In genomic region chr7:115805458-115805857, GRCh38 we compare ENCODE assay signal across 26 cellular contexts.
DNase-seq lines count a peak whose midpoint lies in the region; ATAC-seq and TF ChIP-seq lines count a peak whose summit lies in the region.
"Had no signal": no experiment of that assay in that cellular context is flagged by ENCODE, and none has a peak within 500 bp of the region (broad histone marks: within the 10 kb centered on the region; RNA-seq: fewer than 3 reads in every experiment).

No MANE protein-coding gene starts in this region.

- no peak overlapping the region for H4K8ac ChIP-seq in mesendoderm (ENCODE audit: low read depth, low read length)

- no peak overlapping the region for H3K27ac ChIP-seq in mesendoderm (ENCODE audit: low read depth, low read length)
- H3K27ac ChIP-seq: left lung, neutrophil, right lobe of liver, suprapubic skin, upper lobe of right lung had no signal

- H3K56ac ChIP-seq in mesendoderm (ENCODE audit: low read length) = no peak overlapping the region

- TF ChIP-seq CTCF in astrocyte of the spinal cord (IDR thresholded peaks at IDR 0.05; ENCODE audit: low read depth, low read length) = no peak
- TF ChIP-seq CTCF in WTC11 (IDR thresholded peaks at IDR 0.05) = no peak

- H3K9me3 Mint-ChIP-seq in WTC11 = no peaks in the 10 kb centered on the region
- H3K9me3 Mint-ChIP-seq: activated naive CD4-positive, alpha-beta T cell treated with anti-CD3 and anti-CD28 coated beads, Interleukin-2, amount 10 ng/mL, durations not matched to agents 7 days and 5 days; CD14-positive monocyte; dendritic cell treated with granulocyte-macrophage colony-stimulating factor and Interleukin-4, amounts not matched to agents 40 ng/mL and 50 ng/mL, for 4 days; naive B cell; stimulated activated naive B cell treated with anti-CD40 and anti-IgM and Interleukin-4, amounts not matched to agents 10 μg/mL and 1 μg/mL and 100 μg/mL, for 72 hours had no signal

- H3K4me1 Mint-ChIP-seq in WTC11 = peaks cover 21% of the 10 kb centered on the region
- H3K4me1 Mint-ChIP-seq: activated naive CD4-positive, alpha-beta T cell treated with anti-CD3 and anti-CD28 coated beads, Interleukin-2, amount 10 ng/mL, durations not matched to agents 7 days and 5 days; CD14-positive monocyte; naive B cell; stimulated activated naive B cell treated with anti-CD40 and anti-IgM and Interleukin-4, amounts not matched to agents 10 μg/mL and 1 μg/mL and 100 μg/mL, for 72 hours had no signal

- no peaks in the 10 kb centered on the region for H3K4me1 ChIP-seq in mesendoderm (ENCODE audit: control insufficient read depth, low read depth, low read length)
- H3K4me1 ChIP-seq: left lung, right lobe of liver, suprapubic skin, upper lobe of right lung had no signal

- H3K4me2 ChIP-seq in mesendoderm (ENCODE audit: low read length) = no peak overlapping the region

- no CpG with 5 or more reads among the region's 8 CpGs for WGBS in mesendoderm (ENCODE audit: extremely low coverage, insufficient coverage, low lambda C conversion rate)

- no peak overlapping the region for H3K4me3 ChIP-seq in astrocyte of the spinal cord (ENCODE audit: low read depth, low read length)
- no peak overlapping the region for H3K4me3 ChIP-seq in mesendoderm (ENCODE audit: low read length)
- H3K4me3 ChIP-seq: left lung, right lobe of liver, suprapubic skin, upper lobe of right lung had no signal

- in situ Hi-C loops in astrocyte of the spinal cord (cut with HindIII; ENCODE audit: low sequenced_read_pairs) = no loop called here

- H2AK5ac ChIP-seq in mesendoderm (ENCODE audit: low read length) = no peak overlapping the region

- H3K4me3 Mint-ChIP-seq in WTC11 = no peak overlapping the region
- H3K4me3 Mint-ChIP-seq: activated naive CD4-positive, alpha-beta T cell treated with anti-CD3 and anti-CD28 coated beads, Interleukin-2, amount 10 ng/mL, durations not matched to agents 7 days and 5 days; CD14-positive monocyte; dendritic cell treated with granulocyte-macrophage colony-stimulating factor and Interleukin-4, amounts not matched to agents 40 ng/mL and 50 ng/mL, for 4 days; naive B cell; stimulated activated naive B cell treated with anti-CD40 and anti-IgM and Interleukin-4, amounts not matched to agents 10 μg/mL and 1 μg/mL and 100 μg/mL, for 72 hours had no signal

- DNase-seq in HEK293T (ENCODE audit: extremely low spot score) = no peak
- peak; percentile 89 for DNase-seq in NCI-H345 (lab: John Stamatoyannopoulos, UW)
- peak; percentile 50 for DNase-seq in astrocyte of the spinal cord (ENCODE audit: low read depth, low spot score)
- peak; percentile 17 for DNase-seq in myocyte (ENCODE audit: low read depth)
- no peak for DNase-seq in mesendoderm
- DNase-seq in AG20443 (ENCODE audit: low spot score) = no peak
- DNase-seq in WTC11 (ENCODE audit: low spot score) = no peak
- DNase-seq: activated CD4-positive, alpha-beta T cell treated with anti-CD3 and anti-CD28 coated beads, Interleukin-2, amount 50 U/mL, for 4 hours; activated CD4-positive, CD25-positive, alpha-beta regulatory T cell; activated naive CD4-positive, alpha-beta T cell treated with anti-CD3 and anti-CD28 coated beads, Interleukin-2, amount 10 ng/mL, durations not matched to agents 7 days and 5 days; central memory CD4-positive, alpha-beta T cell; left lung; naive B cell; NCI-H2029; NCI-H510A; right lobe of liver; stimulated activated naive B cell treated with anti-CD40 and anti-IgM and Interleukin-4, amounts not matched to agents 10 μg/mL and 1 μg/mL and 100 μg/mL, for 72 hours; upper lobe of right lung had no signal

- no peak overlapping the region for H2BK120ac ChIP-seq in mesendoderm (ENCODE audit: low read depth, low read length)

- no peak overlapping the region for H2BK15ac ChIP-seq in mesendoderm (replicated peaks; ENCODE audit: low read depth)

- no peak overlapping the region for H3K9ac ChIP-seq in mesendoderm (ENCODE audit: low read length)

- no peak overlapping the region for H2BK5ac ChIP-seq in mesendoderm (ENCODE audit: low read length)

- no peak overlapping the region for H3K4ac ChIP-seq in mesendoderm (ENCODE audit: low read depth, low read length)

- CTCF ChIA-PET in HEK293T (lab: Yijun Ruan, JAX) = no interaction called here
- CTCF ChIA-PET in WTC11 (lab: Charles Lee) = no interaction called here

- no peaks in the 10 kb centered on the region; the same call in 1 of the 2 replicates for H3K27me3 Mint-ChIP-seq in WTC11 (ENCODE audit: low read depth)
- H3K27me3 Mint-ChIP-seq: activated naive CD4-positive, alpha-beta T cell treated with anti-CD3 and anti-CD28 coated beads, Interleukin-2, amount 10 ng/mL, durations not matched to agents 7 days and 5 days; dendritic cell treated with granulocyte-macrophage colony-stimulating factor and Interleukin-4, amounts not matched to agents 40 ng/mL and 50 ng/mL, for 4 days; progenitor cell of endocrine pancreas; stimulated activated naive B cell treated with anti-CD40 and anti-IgM and Interleukin-4, amounts not matched to agents 10 μg/mL and 1 μg/mL and 100 μg/mL, for 72 hours had no signal

- POLR2A ChIA-PET in HEK293T (lab: Yijun Ruan, JAX) = no interaction called here
- POLR2A ChIA-PET in WTC11 (lab: Charles Lee) = no interaction called here

- H3K18ac ChIP-seq in mesendoderm (ENCODE audit: low read length) = no peak overlapping the region

- H4K5ac ChIP-seq in mesendoderm (ENCODE audit: low read length) = no peak overlapping the region

- no peak for ATAC-seq in GM21526 (IDR thresholded peaks at IDR 0.05; ENCODE audit: low FRiP score, unreplicated experiment)
- ATAC-seq in WTC11 = no peak
- ATAC-seq: HepG2; left lung; Panc1; right lobe of liver; stimulated activated naive B cell treated with anti-CD40 and anti-IgM and Interleukin-4, amounts not matched to agents 10 μg/mL and 1 μg/mL and 100 μg/mL, for 72 hours; upper lobe of right lung had no signal

- no peak overlapping the region; the same call in 1 of the 2 replicates for H3K27ac Mint-ChIP-seq in WTC11
- H3K27ac Mint-ChIP-seq: activated naive CD4-positive, alpha-beta T cell treated with anti-CD3 and anti-CD28 coated beads, Interleukin-2, amount 10 ng/mL, durations not matched to agents 7 days and 5 days; CD14-positive monocyte; dendritic cell treated with granulocyte-macrophage colony-stimulating factor and Interleukin-4, amounts not matched to agents 40 ng/mL and 50 ng/mL, for 4 days; naive B cell; progenitor cell of endocrine pancreas; stimulated activated naive B cell treated with anti-CD40 and anti-IgM and Interleukin-4, amounts not matched to agents 10 μg/mL and 1 μg/mL and 100 μg/mL, for 72 hours had no signal

- H3K36me3 ChIP-seq in mesendoderm (ENCODE audit: control insufficient read depth, insufficient read depth, low read length) = no peaks in the 10 kb centered on the region
- H3K36me3 ChIP-seq: left lung, neutrophil, right lobe of liver, suprapubic skin, upper lobe of right lung had no signal

- no peaks in the 10 kb centered on the region for H3K79me1 ChIP-seq in mesendoderm (ENCODE audit: low read length)

- no peaks in the 10 kb centered on the region for H3K36me3 Mint-ChIP-seq in WTC11
- H3K36me3 Mint-ChIP-seq: activated naive CD4-positive, alpha-beta T cell treated with anti-CD3 and anti-CD28 coated beads, Interleukin-2, amount 10 ng/mL, durations not matched to agents 7 days and 5 days; CD14-positive monocyte; naive B cell; stimulated activated naive B cell treated with anti-CD40 and anti-IgM and Interleukin-4, amounts not matched to agents 10 μg/mL and 1 μg/mL and 100 μg/mL, for 72 hours had no signal

- no peaks in the 10 kb centered on the region for H3K27me3 ChIP-seq in mesendoderm (ENCODE audit: insufficient read depth, low read length, poor library complexity)
- H3K27me3 ChIP-seq: left lung, neutrophil, right lobe of liver, suprapubic skin, upper lobe of right lung had no signal

- H3K79me2 ChIP-seq in mesendoderm (ENCODE audit: control insufficient read depth, insufficient read depth, low read length) = no peaks in the 10 kb centered on the region

- H3K23ac ChIP-seq in mesendoderm (ENCODE audit: low read length) = no peak overlapping the region

TF ChIP-seq in HEK293T, 16 proteins besides CTCF, POLR2A, EP300 and RAD21:
- TF ChIP-seq SUZ12 (IDR thresholded peaks at IDR 0.05) = no peak
- no peak for TF ChIP-seq LEF1 (IDR thresholded peaks at IDR 0.05; ENCODE audit: borderline replicate concordance)
- no peak for TF ChIP-seq CTBP1 (IDR thresholded peaks at IDR 0.05; ENCODE audit: borderline replicate concordance)
- no peak for TF ChIP-seq ZNF384 (IDR thresholded peaks at IDR 0.05)
- no peak; the same call in 1 of the 2 replicates for TF ChIP-seq TARDBP (IDR thresholded peaks at IDR 0.05)
- TF ChIP-seq, protein P1, sequence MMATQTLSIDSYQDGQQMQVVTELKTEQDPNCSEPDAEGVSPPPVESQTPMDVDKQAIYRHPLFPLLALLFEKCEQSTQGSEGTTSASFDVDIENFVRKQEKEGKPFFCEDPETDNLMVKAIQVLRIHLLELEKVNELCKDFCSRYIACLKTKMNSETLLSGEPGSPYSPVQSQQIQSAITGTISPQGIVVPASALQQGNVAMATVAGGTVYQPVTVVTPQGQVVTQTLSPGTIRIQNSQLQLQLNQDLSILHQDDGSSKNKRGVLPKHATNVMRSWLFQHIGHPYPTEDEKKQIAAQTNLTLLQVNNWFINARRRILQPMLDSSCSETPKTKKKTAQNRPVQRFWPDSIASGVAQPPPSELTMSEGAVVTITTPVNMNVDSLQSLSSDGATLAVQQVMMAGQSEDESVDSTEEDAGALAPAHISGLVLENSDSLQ (IDR thresholded peaks at IDR 0.05) = peak; percentile 76

TF ChIP-seq in WTC11, 78 proteins besides CTCF, POLR2A, EP300 and RAD21 (continues in another document):
- TF ChIP-seq ZNF317 (CRISPR knock-in tag; IDR thresholded peaks at IDR 0.05; ENCODE audit: borderline replicate concordance, low read depth) = no peak
- no peak for TF ChIP-seq MXD4 (CRISPR knock-in tag; IDR thresholded peaks at IDR 0.05; ENCODE audit: borderline replicate concordance)

Comparison
In these comparisons a context has a peak if more than half of its experiments do, and no peak if none do; other contexts are left out.
1. DNase-seq: peak in NCI-H345 (single experiment), astrocyte of the spinal cord (single experiment) and myocyte (single experiment); none in HEK293T (single experiment), mesendoderm (single experiment), AG20443 (single experiment) and WTC11 (single experiment).